ENCODE assay signal across 15 cellular contexts in genomic region chr6:144578385-144579350, GRCh38.
DNase-seq lines count a peak whose midpoint lies in the region; ATAC-seq and TF ChIP-seq lines count a peak whose summit lies in the region.
"Had no signal": no experiment of that assay in that cellular context is flagged by ENCODE, and none has a peak within 500 bp of the region (broad histone marks: within the 10 kb centered on the region; RNA-seq: fewer than 3 reads in every experiment).

No MANE protein-coding gene starts in this region.

- no peaks in the 10 kb centered on the region for H3K9me3 Mint-ChIP-seq in natural killer cell treated with Interleukin-12 subunit alpha and Interleukin-12 subunit beta and Interleukin-15 and Interleukin-18, amount 100 ng/mL, for 72 hours
- no peaks in the 10 kb centered on the region for H3K9me3 Mint-ChIP-seq in osteocyte (ENCODE audit: unreplicated experiment)
- H3K9me3 Mint-ChIP-seq: dendritic cell treated with granulocyte-macrophage colony-stimulating factor and Interleukin-4, amounts not matched to agents 40 ng/mL and 50 ng/mL, for 4 days had no signal

- ATAC-seq in natural killer cell treated with Interleukin-12 subunit alpha and Interleukin-12 subunit beta and Interleukin-15 and Interleukin-18, amount 100 ng/mL, for 72 hours = no peak
- ATAC-seq in GM21576 (IDR thresholded peaks at IDR 0.05; ENCODE audit: unreplicated experiment) = no peak

- H3K27me3 Mint-ChIP-seq in natural killer cell treated with Interleukin-12 subunit alpha and Interleukin-12 subunit beta and Interleukin-15 and Interleukin-18, amount 100 ng/mL, for 72 hours = no peaks in the 10 kb centered on the region
- H3K27me3 Mint-ChIP-seq in osteocyte (ENCODE audit: unreplicated experiment) = no peaks in the 10 kb centered on the region
- H3K27me3 Mint-ChIP-seq: dendritic cell treated with granulocyte-macrophage colony-stimulating factor and Interleukin-4, amounts not matched to agents 40 ng/mL and 50 ng/mL, for 4 days had no signal

- peak overlapping the region; percentile 54 for H3K4me3 Mint-ChIP-seq in natural killer cell treated with Interleukin-12 subunit alpha and Interleukin-12 subunit beta and Interleukin-15 and Interleukin-18, amount 100 ng/mL, for 72 hours
- H3K4me3 Mint-ChIP-seq in osteocyte (ENCODE audit: unreplicated experiment) = no peak overlapping the region
- H3K4me3 Mint-ChIP-seq: dendritic cell treated with granulocyte-macrophage colony-stimulating factor and Interleukin-4, amounts not matched to agents 40 ng/mL and 50 ng/mL, for 4 days had no signal

- peaks cover 18% of the 10 kb centered on the region for H3K36me3 Mint-ChIP-seq in natural killer cell treated with Interleukin-12 subunit alpha and Interleukin-12 subunit beta and Interleukin-15 and Interleukin-18, amount 100 ng/mL, for 72 hours
- peaks cover 34% of the 10 kb centered on the region for H3K36me3 Mint-ChIP-seq in osteocyte (ENCODE audit: unreplicated experiment)

- peak; percentile 20 for DNase-seq in GM03348 (ENCODE audit: low spot score)
- DNase-seq in NCI-H69 (lab: John Stamatoyannopoulos, UW) = peak; percentile 34
- DNase-seq in dedifferentiated amniotic fluid mesenchymal stem cell (ENCODE audit: extremely low spot score) = peak; percentile 44
- DNase-seq in natural killer cell treated with Interleukin-12 subunit alpha and Interleukin-12 subunit beta and Interleukin-15 and Interleukin-18, amount 100 ng/mL, for 72 hours (ENCODE audit: low spot score) = no peak
- DNase-seq in osteocyte (ENCODE audit: extremely low spot score, unreplicated experiment) = no peak
- DNase-seq in NOMO-1 treated with DMSO at 0.1 percent for 48 hours (lab: John Stamatoyannopoulos, UW; ENCODE audit: unreplicated experiment) = no peak
- DNase-seq: activated CD4-positive, alpha-beta T cell treated with anti-CD3 and anti-CD28 coated beads, Interleukin-2, amount 50 U/mL, for 4 hours; aorta; erythroblast; hippocampal formation; NCI-H1436; pancreas; SJCRH30 had no signal

- peaks cover 50 to 77% of the 10 kb centered on the region in 2 donors for H3K4me1 Mint-ChIP-seq in natural killer cell treated with Interleukin-12 subunit alpha and Interleukin-12 subunit beta and Interleukin-15 and Interleukin-18, amount 100 ng/mL, for 72 hours (ENCODE audit: low read depth in 2 of 2)
- peaks cover 32% of the 10 kb centered on the region for H3K4me1 Mint-ChIP-seq in osteocyte (ENCODE audit: unreplicated experiment)

- peak overlapping the region; percentile 98 to 99 for H3K27ac Mint-ChIP-seq in natural killer cell treated with Interleukin-12 subunit alpha and Interleukin-12 subunit beta and Interleukin-15 and Interleukin-18, amount 100 ng/mL, for 72 hours
- H3K27ac Mint-ChIP-seq in osteocyte (ENCODE audit: unreplicated experiment) = no peak overlapping the region
- H3K27ac Mint-ChIP-seq: dendritic cell treated with granulocyte-macrophage colony-stimulating factor and Interleukin-4, amounts not matched to agents 40 ng/mL and 50 ng/mL, for 4 days had no signal

- no peak for TF ChIP-seq CTCF in osteocyte (IDR thresholded peaks at IDR 0.05)

Comparison
In these comparisons a context has a peak if more than half of its experiments do, and no peak if none do; other contexts are left out.
1. DNase-seq: peak in GM03348 (single experiment), NCI-H69 (single experiment) and dedifferentiated amniotic fluid mesenchymal stem cell (single experiment); none in natural killer cell treated with Interleukin-12 subunit alpha and Interleukin-12 subunit beta and Interleukin-15 and Interleukin-18, amount 100 ng/mL, for 72 hours (single experiment), osteocyte (single experiment) and NOMO-1 treated with DMSO at 0.1 percent for 48 hours (single experiment).